Comparison of ENCODE assay signal across 1 cellular context in genomic region chr20:2873747-2874041, GRCh38.
A peak's percentile ranks its signal among the peaks of the same experiment; 100 is the strongest.
TF ChIP-seq lines count a peak whose summit lies in the region.

No MANE protein-coding gene starts in this region.

TF ChIP-seq in HepG2, 621 proteins besides CTCF, POLR2A, EP300 and RAD21 (continued from another document and continues in another):
- TF ChIP-seq PAX8 (CRISPR knock-in tag; IDR thresholded peaks at IDR 0.05; ENCODE audit: borderline replicate concordance) (no peak), TRAFD1 (CRISPR knock-in tag; IDR thresholded peaks at IDR 0.05; ENCODE audit: borderline replicate concordance) (no peak), E2F5 (CRISPR knock-in tag; conservative IDR thresholded peaks at IDR 0.05) (no peak), GZF1 (CRISPR knock-in tag; IDR thresholded peaks at IDR 0.05) (no peak), ZNF597 (CRISPR knock-in tag; IDR thresholded peaks at IDR 0.05) (no peak), ZNF451 (CRISPR knock-in tag; IDR thresholded peaks at IDR 0.05) (no peak), ETV6 (CRISPR knock-in tag; conservative IDR thresholded peaks at IDR 0.05) (no peak), HBP1 (CRISPR knock-in tag; IDR thresholded peaks at IDR 0.05; ENCODE audit: low read depth) (no peak), ZNF839 (CRISPR knock-in tag; IDR thresholded peaks at IDR 0.05; ENCODE audit: borderline replicate concordance) (no peak), ZBTB26 (CRISPR knock-in tag; IDR thresholded peaks at IDR 0.05; ENCODE audit: borderline replicate concordance) (no peak), ZNF629 (CRISPR knock-in tag; conservative IDR thresholded peaks at IDR 0.05) (no peak), GTF3A (CRISPR knock-in tag; conservative IDR thresholded peaks at IDR 0.05) (no peak), ATF3 (CRISPR knock-in tag; IDR thresholded peaks at IDR 0.05) (no peak), ZNF672 (CRISPR knock-in tag; IDR thresholded peaks at IDR 0.05) (no peak), ZBTB1 (CRISPR knock-in tag; IDR thresholded peaks at IDR 0.05; ENCODE audit: borderline replicate concordance) (no peak), ZSCAN5A (CRISPR knock-in tag; IDR thresholded peaks at IDR 0.05; ENCODE audit: borderline replicate concordance) (no peak), ZNF772 (CRISPR knock-in tag; IDR thresholded peaks at IDR 0.05) (no peak), NFYB (CRISPR knock-in tag; IDR thresholded peaks at IDR 0.05) (no peak), ZBTB46 (CRISPR knock-in tag; IDR thresholded peaks at IDR 0.05; ENCODE audit: borderline replicate concordance) (no peak), TBX2 (CRISPR knock-in tag; IDR thresholded peaks at IDR 0.05; ENCODE audit: borderline replicate concordance) (no peak), AFF4 (CRISPR knock-in tag; IDR thresholded peaks at IDR 0.05) (no peak), NFE2 (CRISPR knock-in tag; IDR thresholded peaks at IDR 0.05) (no peak), TIGD3 (CRISPR knock-in tag; IDR thresholded peaks at IDR 0.05; ENCODE audit: borderline replicate concordance) (no peak; the same call in 1 of the 2 replicates), WIZ (CRISPR knock-in tag; IDR thresholded peaks at IDR 0.05) (no peak), ZNF883 (CRISPR knock-in tag; IDR thresholded peaks at IDR 0.05; ENCODE audit: not compliant biosample characterization) (peak; percentile 3), KDM2A (CRISPR knock-in tag; IDR thresholded peaks at IDR 0.05; ENCODE audit: borderline replicate concordance, low read depth) (no peak; the same call in 1 of the 2 replicates), HNRNPK (IDR thresholded peaks at IDR 0.05; ENCODE audit: low read depth, low read length, poor library complexity, severe bottlenecking) (no peak), MIXL1 (CRISPR knock-in tag; IDR thresholded peaks at IDR 0.05) (no peak), HOXA3 (CRISPR knock-in tag; IDR thresholded peaks at IDR 0.05) (no peak), MTA1 (CRISPR knock-in tag; IDR thresholded peaks at IDR 0.05; ENCODE audit: borderline replicate concordance) (no peak), HDAC2 (CRISPR knock-in tag; IDR thresholded peaks at IDR 0.05) (no peak), ZNF12 (CRISPR knock-in tag; IDR thresholded peaks at IDR 0.05) (no peak), ZNF318 (CRISPR knock-in tag; IDR thresholded peaks at IDR 0.05) (no peak)
